ENCODE assay signal across 8 cellular contexts in the genomic region with DNA sequence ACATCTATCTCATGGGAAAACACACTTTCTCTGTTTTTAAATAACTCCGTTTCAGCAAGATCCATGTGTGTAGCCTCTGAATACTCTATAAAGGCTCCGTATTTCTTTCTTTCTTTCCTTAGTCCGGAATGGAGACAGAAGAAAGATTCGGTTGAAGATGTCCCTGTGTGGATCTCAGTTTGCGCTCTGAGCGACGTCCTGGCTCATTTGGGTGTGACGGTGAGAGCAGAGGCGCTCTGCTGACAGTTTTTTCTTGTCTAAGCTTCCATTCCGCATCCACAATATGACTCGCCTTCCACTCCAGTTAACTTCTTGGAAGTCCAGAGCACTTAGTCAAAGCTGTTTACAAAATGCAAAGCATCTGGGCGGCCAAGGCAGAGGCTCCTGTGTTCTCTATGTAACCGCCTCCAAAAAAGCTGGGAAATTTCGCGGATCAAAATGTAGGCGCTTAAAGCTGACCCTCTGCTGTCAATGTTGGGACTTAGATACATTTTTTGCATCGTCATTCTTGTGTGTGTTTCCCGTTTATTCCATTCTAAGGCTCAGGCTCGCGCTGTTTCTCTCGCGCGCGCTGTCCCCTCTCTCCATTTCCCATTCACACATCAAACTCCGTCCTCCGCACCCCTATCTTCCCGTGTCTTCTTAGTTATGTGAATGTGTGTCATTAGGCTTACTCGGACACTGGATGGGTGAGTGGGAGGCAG. TPM values are rescaled to one million over a fixed set of nuclear protein-coding genes. Genes with fewer than 3 reads are reported as not detected.
A peak's percentile ranks its signal among the peaks of the same experiment; 100 is the strongest.
DNase-seq lines count a peak whose midpoint lies in the region; ATAC-seq and TF ChIP-seq lines count a peak whose summit lies in the region.

No MANE protein-coding gene starts in this region.

- H3K27ac ChIP-seq in C4-2B (no peak overlapping the region), SK-N-MC (peak overlapping the region; percentile 96), osteoblast (ENCODE audit: low read depth, low read length) (peak overlapping the region; percentile 94)

- TF ChIP-seq CTCF in C4-2B (conservative IDR thresholded peaks at IDR 0.05) (peak; percentile 41), fibroblast of villous mesenchyme (IDR thresholded peaks at IDR 0.05; ENCODE audit: insufficient read depth, low read depth, low read length) (no peak), osteoblast (IDR thresholded peaks at IDR 0.05; ENCODE audit: extremely low read depth, low read depth, low read length) (no peak)

- no peaks in the 10 kb centered on the region for H3K9me3 ChIP-seq in SK-N-MC (ENCODE audit: low read depth, low read length)
- H3K9me3 ChIP-seq in osteoblast (ENCODE audit: low read depth, low read length): no peaks in the 10 kb centered on the region

- no peak for DNase-seq in SK-N-MC (ENCODE audit: low read depth, low spot score)
- DNase-seq in fibroblast of villous mesenchyme (ENCODE audit: low read depth): peak; percentile 77
- DNase-seq in osteoblast (ENCODE audit: insufficient read length, low spot score, missing footprints): no peak
- DNase-seq in hepatic stellate cell (ENCODE audit: low spot score): no peak

- H3K27me3 ChIP-seq in osteoblast (ENCODE audit: insufficient read depth, low read length): no peaks in the 10 kb centered on the region

- H3K4me2 ChIP-seq in osteoblast (ENCODE audit: insufficient read depth, low read length): peak overlapping the region; percentile 99

- H4K20me1 ChIP-seq in osteoblast (ENCODE audit: insufficient read depth, low read length): no peaks in the 10 kb centered on the region

- no peaks in the 10 kb centered on the region for H3K36me3 ChIP-seq in SK-N-MC (ENCODE audit: insufficient read depth, low read length)
- no peaks in the 10 kb centered on the region for H3K36me3 ChIP-seq in osteoblast (ENCODE audit: insufficient read depth, low read length)

- no peak for ATAC-seq in HG02623 (IDR thresholded peaks at IDR 0.05; ENCODE audit: unreplicated experiment)
- ATAC-seq in HG03045 (IDR thresholded peaks at IDR 0.05; ENCODE audit: unreplicated experiment): no peak
- no peak for ATAC-seq in GM19324 (IDR thresholded peaks at IDR 0.05; ENCODE audit: low FRiP score, unreplicated experiment)

- H2AFZ ChIP-seq in osteoblast (ENCODE audit: low read length): peak overlapping the region; percentile 95

- peaks cover 40% of the 10 kb centered on the region for H3K4me1 ChIP-seq in osteoblast (ENCODE audit: insufficient read depth, low read length)

- H3K79me2 ChIP-seq in osteoblast (ENCODE audit: insufficient read depth, low read length): peaks cover 19% of the 10 kb centered on the region

- peak overlapping the region; percentile 95 for H3K4me3 ChIP-seq in SK-N-MC
- H3K4me3 ChIP-seq in fibroblast of villous mesenchyme (ENCODE audit: low read depth, low read length): peak overlapping the region; percentile 87
- H3K4me3 ChIP-seq in osteoblast (ENCODE audit: insufficient read depth, low read length): peak overlapping the region; percentile 73

- H3K9ac ChIP-seq in SK-N-MC (ENCODE audit: insufficient read length): peak overlapping the region; percentile 90

RNA-seq across cellular contexts. Expression of gene FLRT2, which starts 0.9 kb away (rescaled TPM):
- total RNA-seq in fibroblast of villous mesenchyme (12.9 and 14.7 TPM in 2 replicates), osteoblast (39.1 and 46.3 TPM in 2 replicates)
